23 cellular contexts compared by ENCODE assay signal in genomic region chr17:62664336-62665120, GRCh38. TPM values are rescaled to one million over a fixed set of nuclear protein-coding genes. Genes with fewer than 3 reads are reported as not detected.
DNase-seq lines count a peak whose midpoint lies in the region; ATAC-seq and TF ChIP-seq lines count a peak whose summit lies in the region.
"Had no signal": no experiment of that assay in that cellular context is flagged by ENCODE, and none has a peak within 500 bp of the region (broad histone marks: within the 10 kb centered on the region; RNA-seq: fewer than 3 reads in every experiment).

No MANE protein-coding gene starts in this region.

- intact Hi-C loops in posterior vena cava (cut with DNase I): no loop called here

- H3K27ac ChIP-seq in endodermal cell (ENCODE audit: low read depth, low read length): no peak overlapping the region
- H3K27ac ChIP-seq: BLaER1, PC-9, SJSA1 had no signal

- H3K36me3 ChIP-seq in endodermal cell (ENCODE audit: control insufficient read depth, insufficient read depth, low read length): peaks cover 26% of the 10 kb centered on the region

- WGBS in endodermal cell (ENCODE audit: insufficient coverage in 1 of 2, insufficient read length in 1 of 2), 2 experiments: 94 to 96% methylated on average over 17 to 25 of the region's 25 CpGs

- POLR2A ChIA-PET in activated naive CD8-positive, alpha-beta T cell treated with anti-CD3 and anti-CD28 coated beads, Interleukin-2, amount 10 ng/mL, durations not matched to agents 7 days and 5 days (lab: Charles Lee): no interaction called here

- no peaks in the 10 kb centered on the region for H3K27me3 ChIP-seq in endodermal cell (ENCODE audit: control insufficient read depth, insufficient read depth, low read length, poor library complexity, severe bottlenecking)
- H3K27me3 ChIP-seq: BLaER1, SJSA1 had no signal

- H3K9me3 ChIP-seq in endodermal cell (ENCODE audit: control insufficient read depth, low read length): peaks cover 19% of the 10 kb centered on the region

- peaks cover 16% of the 10 kb centered on the region for H3K27me3 Mint-ChIP-seq in activated naive CD8-positive, alpha-beta T cell treated with anti-CD3 and anti-CD28 coated beads, Interleukin-2, amount 10 ng/mL, durations not matched to agents 7 days and 5 days
- H3K27me3 Mint-ChIP-seq in activated naive CD8-positive, alpha-beta T cell treated with anti-CD3 and anti-CD28 coated beads, Interleukin-2, amount 50 U/mL, for 24 hours: peaks cover 3% of the 10 kb centered on the region
- H3K27me3 Mint-ChIP-seq in endodermal cell (ENCODE audit: insufficient read depth): no peaks in the 10 kb centered on the region
- H3K27me3 Mint-ChIP-seq: CD4-positive, alpha-beta T cell had no signal

- no peak for TF ChIP-seq CTCF in endodermal cell (conservative IDR thresholded peaks at IDR 0.05)

- H3K4me3 ChIP-seq in endodermal cell (ENCODE audit: low read length): no peak overlapping the region
- H3K4me3 ChIP-seq: BLaER1, GM12878, PC-9, SJSA1 had no signal

- no peak for ATAC-seq in activated naive CD8-positive, alpha-beta T cell treated with anti-CD3 and anti-CD28 coated beads, Interleukin-2, amount 10 ng/mL, durations not matched to agents 7 days and 5 days (ENCODE audit: low read depth)
- ATAC-seq in activated naive CD8-positive, alpha-beta T cell treated with anti-CD3 and anti-CD28 coated beads, Interleukin-2, amount 50 U/mL, for 24 hours: no peak
- ATAC-seq in HG02571 (IDR thresholded peaks at IDR 0.05; ENCODE audit: unreplicated experiment): no peak
- ATAC-seq: GM12878 had no signal

- no peak overlapping the region for H3K27ac Mint-ChIP-seq in activated naive CD8-positive, alpha-beta T cell treated with anti-CD3 and anti-CD28 coated beads, Interleukin-2, amount 10 ng/mL, durations not matched to agents 7 days and 5 days
- no peak overlapping the region for H3K27ac Mint-ChIP-seq in activated naive CD8-positive, alpha-beta T cell treated with anti-CD3 and anti-CD28 coated beads, Interleukin-2, amount 50 U/mL, for 24 hours
- H3K27ac Mint-ChIP-seq in endodermal cell: no peak overlapping the region
- H3K27ac Mint-ChIP-seq: CD4-positive, alpha-beta T cell had no signal

- peaks cover 4% of the 10 kb centered on the region for H3K36me3 Mint-ChIP-seq in activated naive CD8-positive, alpha-beta T cell treated with anti-CD3 and anti-CD28 coated beads, Interleukin-2, amount 10 ng/mL, durations not matched to agents 7 days and 5 days
- peaks cover 4% of the 10 kb centered on the region for H3K36me3 Mint-ChIP-seq in activated naive CD8-positive, alpha-beta T cell treated with anti-CD3 and anti-CD28 coated beads, Interleukin-2, amount 50 U/mL, for 24 hours (ENCODE audit: low read depth)
- H3K36me3 Mint-ChIP-seq in endodermal cell (ENCODE audit: low read depth): peaks cover 46% of the 10 kb centered on the region

- H3K9ac ChIP-seq in endodermal cell (ENCODE audit: extremely low read depth, low read length, poor library complexity, severe bottlenecking): no peak overlapping the region
- H3K9ac ChIP-seq: BLaER1 had no signal

- no peaks in the 10 kb centered on the region for H3K4me1 ChIP-seq in endodermal cell (ENCODE audit: control insufficient read depth, insufficient read depth, low read length)
- H3K4me1 ChIP-seq: BLaER1 had no signal

- H3K4me1 Mint-ChIP-seq in activated naive CD8-positive, alpha-beta T cell treated with anti-CD3 and anti-CD28 coated beads, Interleukin-2, amount 10 ng/mL, durations not matched to agents 7 days and 5 days: peaks cover 2% of the 10 kb centered on the region
- peaks cover 9% of the 10 kb centered on the region for H3K4me1 Mint-ChIP-seq in activated naive CD8-positive, alpha-beta T cell treated with anti-CD3 and anti-CD28 coated beads, Interleukin-2, amount 50 U/mL, for 24 hours
- no peaks in the 10 kb centered on the region for H3K4me1 Mint-ChIP-seq in endodermal cell

- H3K4me3 Mint-ChIP-seq in activated naive CD8-positive, alpha-beta T cell treated with anti-CD3 and anti-CD28 coated beads, Interleukin-2, amount 10 ng/mL, durations not matched to agents 7 days and 5 days: no peak overlapping the region
- no peak overlapping the region for H3K4me3 Mint-ChIP-seq in activated naive CD8-positive, alpha-beta T cell treated with anti-CD3 and anti-CD28 coated beads, Interleukin-2, amount 50 U/mL, for 24 hours
- H3K4me3 Mint-ChIP-seq in endodermal cell: no peak overlapping the region
- H3K4me3 Mint-ChIP-seq: CD4-positive, alpha-beta T cell had no signal

- peaks cover 13% of the 10 kb centered on the region for H3K9me3 Mint-ChIP-seq in activated naive CD8-positive, alpha-beta T cell treated with anti-CD3 and anti-CD28 coated beads, Interleukin-2, amount 10 ng/mL, durations not matched to agents 7 days and 5 days
- H3K9me3 Mint-ChIP-seq in activated naive CD8-positive, alpha-beta T cell treated with anti-CD3 and anti-CD28 coated beads, Interleukin-2, amount 50 U/mL, for 24 hours: peaks cover 16% of the 10 kb centered on the region
- H3K9me3 Mint-ChIP-seq in endodermal cell: peaks cover 13% of the 10 kb centered on the region

- DNase-seq in activated naive CD8-positive, alpha-beta T cell treated with anti-CD3 and anti-CD28 coated beads, Interleukin-2, amount 10 ng/mL, durations not matched to agents 7 days and 5 days: peak; percentile 8
- DNase-seq in activated naive CD8-positive, alpha-beta T cell treated with anti-CD3 and anti-CD28 coated beads, Interleukin-2, amount 50 U/mL, for 24 hours: no peak
- DNase-seq in endodermal cell (peak; percentile 39), posterior vena cava (ENCODE audit: low spot score) (peak; percentile 44), NCI-H1436 (lab: John Stamatoyannopoulos, UW) (no peak), inferior parietal cortex (ENCODE audit: extremely low spot score) (no peak)
- DNase-seq: CD4-positive, alpha-beta T cell; COR-L47; HCEC 1CT; Karpas-422; NCI-H1092; NCI-H1436 treated with DMSO at 0.1 percent for 48 hours; NCI-H187 treated with DMSO at 0.1 percent for 48 hours; NCI-H2171 treated with DMSO at 0.1 percent for 48 hours; NCI-H524 treated with DMSO at 0.1 percent for 48 hours; NCI-H774; NK-92 treated with Interleukin-12 subunit alpha and Interleukin-12 subunit beta, amount 100 ng/mL, for 24 hours; PC-9; Right ventricle myocardium superior had no signal

RNA-seq across cellular contexts. Expression of gene MRC2, which starts 37.1 kb away (rescaled TPM):
- total RNA-seq in activated naive CD8-positive, alpha-beta T cell treated with anti-CD3 and anti-CD28 coated beads, Interleukin-2, amount 10 ng/mL, durations not matched to agents 7 days and 5 days: 1 to 10 TPM; 1.6 to 2.4 TPM
- 100 to 1,000 TPM; 103 to 165 TPM for total RNA-seq in endodermal cell
- 133 TPM for polyA plus RNA-seq in endodermal cell (2013, experiment 1 of 2)
- 140 TPM for polyA plus RNA-seq in endodermal cell (2013, experiment 2 of 2)
- 100 to 1,000 TPM in 1 of 2 donors, 10 to 100 TPM in 1; 60.3 to 130 TPM for total RNA-seq in posterior vena cava

Comparison
In these comparisons a context has a peak if more than half of its experiments do, and no peak if none do; other contexts are left out.
1. DNase-seq: peak in activated naive CD8-positive, alpha-beta T cell treated with anti-CD3 and anti-CD28 coated beads, Interleukin-2, amount 10 ng/mL, durations not matched to agents 7 days and 5 days (single experiment), endodermal cell (single experiment) and posterior vena cava (single experiment); none in activated naive CD8-positive, alpha-beta T cell treated with anti-CD3 and anti-CD28 coated beads, Interleukin-2, amount 50 U/mL, for 24 hours (single experiment), NCI-H1436 (single experiment) and inferior parietal cortex (single experiment).
2. RNA of gene MRC2, which starts 37.1 kb away (total RNA-seq): 103 to 165 TPM in endodermal cell and 60.3 to 130 TPM in posterior vena cava; 1.6 to 2.4 TPM in activated naive CD8-positive, alpha-beta T cell treated with anti-CD3 and anti-CD28 coated beads, Interleukin-2, amount 10 ng/mL, durations not matched to agents 7 days and 5 days; every median in the first group is over 10 times any median in the second.